12 cellular contexts compared by ENCODE assay signal in the genomic region with DNA sequence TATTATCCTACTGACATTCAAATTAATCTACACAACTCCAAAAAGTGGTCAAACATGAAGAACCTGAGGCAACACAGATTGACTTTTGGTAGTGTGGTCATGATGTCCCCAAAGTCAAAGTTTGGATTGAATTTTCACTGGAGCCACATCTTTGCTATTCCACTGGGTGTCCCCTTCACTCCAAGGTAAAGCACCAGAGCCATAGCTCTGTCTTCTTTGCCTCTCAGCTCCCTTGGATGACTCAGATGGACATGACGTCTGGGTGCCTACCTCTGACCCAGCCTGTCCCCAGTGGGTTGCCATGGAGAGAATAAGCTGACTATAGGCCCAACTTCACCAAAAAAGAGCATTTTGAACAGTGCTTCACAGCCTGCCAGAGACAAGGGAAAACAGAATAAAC. TPM values are rescaled to one million over a fixed set of nuclear protein-coding genes. Genes with fewer than 3 reads are reported as not detected.
A peak's percentile ranks its signal among the peaks of the same experiment; 100 is the strongest.
DNase-seq lines count a peak whose midpoint lies in the region; ATAC-seq, FAIRE-seq and TF ChIP-seq lines count a peak whose summit lies in the region.
"Had no signal": no experiment of that assay in that cellular context is flagged by ENCODE, and none has a peak within 500 bp of the region (broad histone marks: within the 10 kb centered on the region; RNA-seq: fewer than 3 reads in every experiment).

No MANE protein-coding gene starts in this region.

- H4K5ac ChIP-seq in IMR-90 (ENCODE audit: low read depth, low read length), result no peak overlapping the region

- no CpG with 5 or more reads among the region's 1 CpG for WGBS in IMR-90 (ENCODE audit: extremely low coverage in 2 of 2, insufficient read length in 1 of 2), 2 experiments
- 0% methylated on average over 1 of the region's 1 CpG for WGBS in HepG2 (ENCODE audit: low lambda C conversion rate)

- H2AFZ ChIP-seq in IMR-90 (replicated peaks; ENCODE audit: low read length, poor library complexity) (no peak overlapping the region), HepG2 (ENCODE audit: low read length) (no peak overlapping the region)

- no peaks in the 10 kb centered on the region for H3K79me2 ChIP-seq in HepG2 (ENCODE audit: insufficient read depth, low read length)

- peaks cover 5% of the 10 kb centered on the region; the same call in 1 of the 2 replicates for H3K9me1 ChIP-seq in IMR-90 (ENCODE audit: insufficient read depth, low read length)

- no peak overlapping the region for H3K27ac ChIP-seq in IMR-90 (ENCODE audit: insufficient read depth, low read length)
- H3K27ac ChIP-seq in brain microvascular endothelial cell, result no peak overlapping the region
- H3K27ac ChIP-seq in HepG2 (ENCODE audit: extremely low read length, insufficient read depth, low read length), result no peak overlapping the region

- CTCF ChIA-PET in IMR-90 (lab: Yijun Ruan, JAX) (no interaction called here), HepG2 (lab: Yijun Ruan, JAX; ENCODE audit: low intra/inter-chr PET ratio, low total read pairs) (no interaction called here)

- H3K36me3 ChIP-seq in IMR-90 (ENCODE audit: control insufficient read depth, insufficient read depth, low read length) (no peaks in the 10 kb centered on the region), brain microvascular endothelial cell (replicated peaks) (no peaks in the 10 kb centered on the region), HepG2 (replicated peaks in 1 of 2; ENCODE audit: control insufficient read depth in 1 of 2, insufficient read depth in 2 of 2, low read length in 2 of 2) (no peaks in the 10 kb centered on the region)

- no peaks in the 10 kb centered on the region for H3K27me3 ChIP-seq in IMR-90 (ENCODE audit: control insufficient read depth, insufficient read depth, low read length)
- H3K27me3 ChIP-seq in brain microvascular endothelial cell (replicated peaks), result no peaks in the 10 kb centered on the region
- no peaks in the 10 kb centered on the region for H3K27me3 ChIP-seq in HepG2 (ENCODE audit: control insufficient read depth in 1 of 2, insufficient read depth in 2 of 2, low read length in 2 of 2)

- H4K91ac ChIP-seq in IMR-90 (ENCODE audit: insufficient read depth, low read depth, low read length), result no peak overlapping the region

- TF ChIP-seq EP300 in HepG2 (IDR thresholded peaks at IDR 0.05; ENCODE audit: low read depth in 2 of 2, low read length in 2 of 2), result no peak
- TF ChIP-seq EP300 in HepG2 (CRISPR knock-in tag; IDR thresholded peaks at IDR 0.05; ENCODE audit: borderline replicate concordance), result no peak

- H4K20me1 ChIP-seq in IMR-90 (ENCODE audit: insufficient read depth, low read length) (no peaks in the 10 kb centered on the region), HepG2 (ENCODE audit: insufficient read depth, low read length) (no peaks in the 10 kb centered on the region)

- H3K79me1 ChIP-seq in IMR-90 (ENCODE audit: low read depth in 1 of 2, low read length in 2 of 2), result no peaks in the 10 kb centered on the region

- H3K23ac ChIP-seq in IMR-90 (ENCODE audit: low read depth, low read length), result no peak overlapping the region

- H3K14ac ChIP-seq in IMR-90 (replicated peaks; ENCODE audit: low read depth, low read length), result no peak overlapping the region

- no peak overlapping the region; the same call in 2 of the 3 replicates for H2BK15ac ChIP-seq in IMR-90 (ENCODE audit: low read depth, low read length)

- intact Hi-C loops in IMR-90 (cut with micrococcal nuclease), result no loop called here
- intact Hi-C loops in HepG2 (cut with micrococcal nuclease; ENCODE audit: unreplicated experiment), result no loop called here

- peak overlapping the region; percentile 21; the same call in 1 of the 2 replicates for H2AK5ac ChIP-seq in IMR-90 (ENCODE audit: low read depth, low read length)

- no peak for TF ChIP-seq POLR2A in IMR-90 (IDR thresholded peaks at IDR 0.05; ENCODE audit: low read depth, low read length)
- TF ChIP-seq POLR2A in HepG2 (IDR thresholded peaks at IDR 0.05; ENCODE audit: insufficient read depth in 1 of 2, low read depth in 2 of 2, low read length in 2 of 2), result no peak

- DNase-seq in IMR-90, result no peak
- peak; percentile 61 for DNase-seq in brain microvascular endothelial cell
- no peak for DNase-seq in HepG2 (ENCODE audit: low spot score)
- no peak for DNase-seq in NOMO-1 treated with DMSO at 0.1 percent for 48 hours (lab: John Stamatoyannopoulos, UW; ENCODE audit: unreplicated experiment)
- DNase-seq in NCI-H524 treated with DMSO at 0.1 percent for 48 hours (lab: John Stamatoyannopoulos, UW), result no peak
- DNase-seq in NCI-H1092 treated with DMSO at 0.1 percent for 48 hours (lab: John Stamatoyannopoulos, UW), result no peak
- DNase-seq: effector memory CD8-positive, alpha-beta T cell; glutamatergic neuron; kidney had no signal

- ATAC-seq in IMR-90 (ENCODE audit: low read depth), result no peak
- ATAC-seq in HepG2, result peak; percentile 43; the same call in 2 of the 3 replicates
- no peak for ATAC-seq in GM18909 (IDR thresholded peaks at IDR 0.05; ENCODE audit: poor library complexity, unreplicated experiment)
- ATAC-seq: effector memory CD8-positive, alpha-beta T cell; SK-N-SH treated with all-trans-retinoic acid at 6 μM for 48 hours had no signal

- TF ChIP-seq RAD21 in IMR-90 (IDR thresholded peaks at IDR 0.05; ENCODE audit: low read length), result no peak
- no peak for TF ChIP-seq RAD21 in HepG2 (CRISPR knock-in tag; IDR thresholded peaks at IDR 0.05)

- H3K56ac ChIP-seq in IMR-90 (ENCODE audit: extremely low read depth, insufficient read depth, low read length), result no peak overlapping the region

- dilution Hi-C loops in IMR-90 (cut with HindIII; ENCODE audit: low sequenced_read_pairs, unreplicated experiment), result no loop called here

- no peak overlapping the region for H2BK5ac ChIP-seq in IMR-90 (ENCODE audit: low read depth, low read length, poor library complexity, severe bottlenecking)

- H2BK20ac ChIP-seq in IMR-90 (ENCODE audit: low read depth, low read length), result no peak overlapping the region

- H3K9ac ChIP-seq in IMR-90 (ENCODE audit: low read depth, low read length) (no peak overlapping the region), HepG2 (ENCODE audit: insufficient read depth, low read depth, low read length) (no peak overlapping the region)

- no peak overlapping the region for H3K4ac ChIP-seq in IMR-90 (ENCODE audit: low read depth, low read length)

- no peak overlapping the region for H4K8ac ChIP-seq in IMR-90 (ENCODE audit: low read depth in 2 of 2, low read length in 2 of 2)

- H3K18ac ChIP-seq in IMR-90 (ENCODE audit: low read depth, low read length), result no peak overlapping the region

- no peak overlapping the region for H2AK9ac ChIP-seq in IMR-90 (replicated peaks; ENCODE audit: low read depth, low read length, poor library complexity)

- no peak overlapping the region for H2BK120ac ChIP-seq in IMR-90 (ENCODE audit: low read depth, low read length)

- peak; percentile 8 for TF ChIP-seq CTCF in GM12873 (IDR thresholded peaks at IDR 0.05; ENCODE audit: insufficient read depth, low read depth, low read length, missing control alignments)
- no peak for TF ChIP-seq CTCF in IMR-90 (conservative IDR thresholded peaks at IDR 0.05; ENCODE audit: low read depth, low read length)
- TF ChIP-seq CTCF in brain microvascular endothelial cell (IDR thresholded peaks at IDR 0.05; ENCODE audit: low read depth, low read length, missing control alignments), result peak; percentile 38
- peak; percentile 19; the same call in 1 of the 2 replicates for TF ChIP-seq CTCF in HepG2 (CRISPR knock-in tag; IDR thresholded peaks at IDR 0.05)

- H3K4me1 ChIP-seq in IMR-90 (ENCODE audit: control insufficient read depth, insufficient read depth, low read length) (peaks cover 6% of the 10 kb centered on the region), HepG2 (ENCODE audit: insufficient read depth, low read length) (peaks cover 10% of the 10 kb centered on the region)

- BruUV-seq in IMR-90 (replicated peaks; lab: Mats Ljungman, UMichigan) (no TSS peak), HepG2 (replicated peaks; lab: Mats Ljungman, UMichigan) (no TSS peak)

- no peak for FAIRE-seq in HepG2 (lab: Jason Lieb, UNC)

- no peaks in the 10 kb centered on the region for H3K9me3 ChIP-seq in IMR-90 (ENCODE audit: control insufficient read depth, insufficient read depth, low read length)
- no peaks in the 10 kb centered on the region for H3K9me3 ChIP-seq in HepG2 (ENCODE audit: low read length)

- H3K4me3 ChIP-seq in IMR-90 (ENCODE audit: insufficient read depth, low read depth, low read length) (no peak overlapping the region), brain microvascular endothelial cell (ENCODE audit: low read depth, low read length) (no peak overlapping the region), HepG2 (replicated peaks in 1 of 3; ENCODE audit: insufficient read depth in 1 of 3, low read depth in 2 of 3, low read length in 3 of 3) (no peak overlapping the region)

- H3K4me2 ChIP-seq in IMR-90 (ENCODE audit: low read depth, low read length), result no peak overlapping the region
- no peak overlapping the region for H3K4me2 ChIP-seq in HepG2 (ENCODE audit: low read depth, low read length)

- in situ Hi-C loops in IMR-90 (cut with MboI; ENCODE audit: low sequenced_read_pairs) (no loop called here), brain microvascular endothelial cell (cut with HindIII; ENCODE audit: low pct_ligation_motif_present, low sequenced_read_pairs) (no loop called here), HepG2 (cut with HindIII; ENCODE audit: extremely low pct_ligation_motif_present, low pct_unique_long_range_greater_than_20kb) (no loop called here)

- POLR2A ChIA-PET in IMR-90 (lab: Charles Lee; ENCODE audit: unreplicated experiment), result no interaction called here
- POLR2A ChIA-PET in HepG2 (lab: Yijun Ruan, JAX), result no interaction called here

RNA-seq across cellular contexts. Expression of a gene that starts 57.4 kb away (rescaled TPM):
- total RNA-seq in IMR-90 (2012; rRNA removed), result 7.3 and 8.9 TPM in 2 replicates
- polyA plus RNA-seq in IMR-90 (2012; rRNA removed), result 2.8 and 2.9 TPM in 2 replicates
- polyA plus RNA-seq in IMR-90 (2012; cell fraction: cytosol; rRNA removed), result 0.87 and 1.3 TPM in 2 replicates
- polyA plus RNA-seq in IMR-90 (2012; cell fraction: nucleus; rRNA removed; ENCODE audit: low replicate concordance), result 1.2 and 6.8 TPM in 2 replicates
- total RNA-seq in HepG2 (2016; rRNA removed; fragmentation: Illumina TruSeq; extraction: Trizol), result 4.3 and 4.8 TPM in 2 replicates
- total RNA-seq in HepG2 (2016; cell fraction: cytosol; rRNA removed; fragmentation: Illumina TruSeq; extraction: Trizol; ENCODE audit: low read depth), result 1.1 and 1.9 TPM in 2 replicates
- 4.6 and 5.0 TPM in 2 replicates for total RNA-seq in HepG2 (2016; cell fraction: insoluble cytoplasmic fraction; rRNA removed; fragmentation: Illumina TruSeq; extraction: Trizol)
- total RNA-seq in HepG2 (2016; cell fraction: membrane; rRNA removed; fragmentation: Illumina TruSeq; extraction: Trizol), result 2.0 and 2.2 TPM in 2 replicates
- 5.8 and 7.5 TPM in 2 replicates for total RNA-seq in HepG2 (2016; cell fraction: nucleus; rRNA removed; fragmentation: Illumina TruSeq; extraction: Trizol)
- 2.5 and 2.7 TPM in 2 replicates for polyA plus RNA-seq in HepG2 (2011; rRNA removed)
- polyA plus RNA-seq in HepG2 (2011; cell fraction: cytosol; rRNA removed), result 1.1 and 2.3 TPM in 2 replicates
- polyA plus RNA-seq in HepG2 (2011; cell fraction: nucleus; rRNA removed), result 2.3 and 2.4 TPM in 2 replicates
- 1.4 and 2.0 TPM in 2 replicates for polyA plus RNA-seq in HepG2 (2012)
- polyA plus RNA-seq in HepG2 (2016; cell fraction: cytosol; fragmentation: Illumina TruSeq; extraction: Trizol; ENCODE audit: low read depth), result 0.18 and 0.35 TPM in 2 replicates
- 3.1 and 3.6 TPM in 2 replicates for polyA plus RNA-seq in HepG2 (2016; cell fraction: insoluble cytoplasmic fraction; fragmentation: Illumina TruSeq; extraction: Trizol; ENCODE audit: low read depth)
- polyA plus RNA-seq in HepG2 (2016; cell fraction: membrane; fragmentation: Illumina TruSeq; extraction: Trizol; ENCODE audit: low read depth), result 0.64 and 0.72 TPM in 2 replicates
- 3.7 and 4.6 TPM in 2 replicates for polyA plus RNA-seq in HepG2 (2016; cell fraction: nucleus; fragmentation: Illumina TruSeq; extraction: Trizol; ENCODE audit: insufficient read depth, low read depth)
- polyA minus RNA-seq in HepG2 (2011; rRNA and poly(A)+ RNA removed; ENCODE audit: low replicate concordance), result 1.2 and 6.8 TPM in 2 replicates
- 2.6 and 4.1 TPM in 2 replicates for polyA minus RNA-seq in HepG2 (2011; cell fraction: cytosol; rRNA and poly(A)+ RNA removed)
- 8.9 and 13.4 TPM in 2 replicates for polyA minus RNA-seq in HepG2 (2011; cell fraction: nucleus; rRNA and poly(A)+ RNA removed)
